In genomic region chr2:50724837-50725236, GRCh38 we compare ENCODE assay signal across 13 cellular contexts.
DNase-seq lines count a peak whose midpoint lies in the region; ATAC-seq and TF ChIP-seq lines count a peak whose summit lies in the region.
"Had no signal": no experiment of that assay in that cellular context is flagged by ENCODE, and none has a peak within 500 bp of the region (broad histone marks: within the 10 kb centered on the region; RNA-seq: fewer than 3 reads in every experiment).

No MANE protein-coding gene starts in this region.

- H3K79me2 ChIP-seq in GM23338 (replicated peaks; ENCODE audit: insufficient read depth) = no peaks in the 10 kb centered on the region

- intact Hi-C loops in left cardiac atrium (cut with DNase I) = no loop called here
- intact Hi-C loops in cardiac septum (cut with DNase I) = no loop called here

- H3K27me3 ChIP-seq in GM23338 (ENCODE audit: insufficient read depth) = no peaks in the 10 kb centered on the region

- no peaks in the 10 kb centered on the region for H3K9me3 Mint-ChIP-seq in GM23338
- H3K9me3 Mint-ChIP-seq: CD14-positive monocyte had no signal

- H3K9me2 ChIP-seq in GM23338 (ENCODE audit: insufficient read depth) = no peaks in the 10 kb centered on the region

- H3F3A ChIP-seq in GM23338 (replicated peaks; ENCODE audit: low read depth) = no peaks in the 10 kb centered on the region

- peaks cover 54% of the 10 kb centered on the region for H3K4me1 Mint-ChIP-seq in GM23338
- H3K4me1 Mint-ChIP-seq: CD14-positive monocyte; CD8-positive, alpha-beta memory T cell had no signal

- H3K36me3 ChIP-seq in GM23338 (ENCODE audit: insufficient read depth) = no peaks in the 10 kb centered on the region
- H3K36me3 ChIP-seq: HAP-1 had no signal

- H3K36me3 Mint-ChIP-seq in GM23338 (ENCODE audit: low read depth) = no peaks in the 10 kb centered on the region
- H3K36me3 Mint-ChIP-seq: CD14-positive monocyte; CD8-positive, alpha-beta memory T cell had no signal

- H3K27me3 Mint-ChIP-seq in GM23338 (ENCODE audit: insufficient read depth, low read depth, poor library complexity) = no peaks in the 10 kb centered on the region
- H3K27me3 Mint-ChIP-seq: CD8-positive, alpha-beta memory T cell had no signal

- H3K4me1 ChIP-seq in GM23338 (ENCODE audit: insufficient read depth) = peaks cover 35% of the 10 kb centered on the region
- H3K4me1 ChIP-seq: A549, HAP-1 had no signal

- H3K4me3 Mint-ChIP-seq in GM23338 = no peak overlapping the region
- H3K4me3 Mint-ChIP-seq: CD14-positive monocyte; CD8-positive, alpha-beta memory T cell had no signal

- DNase-seq in NCI-H748 (lab: John Stamatoyannopoulos, UW; ENCODE audit: unreplicated experiment) (peak; percentile 19), NCI-H748 treated with DMSO at 0.1 percent for 48 hours (lab: John Stamatoyannopoulos, UW) (no peak), GM23338 (ENCODE audit: low spot score) (no peak), NCI-H69 (lab: John Stamatoyannopoulos, UW) (peak; percentile 51), left cardiac atrium (no peak), cardiac septum (ENCODE audit: low spot score) (no peak)
- DNase-seq: Caco-2; CD8-positive, alpha-beta memory T cell; DMS79 had no signal

- H3K27ac ChIP-seq in GM23338 (ENCODE audit: low read depth) = no peak overlapping the region
- H3K27ac ChIP-seq: A549 had no signal

- H3K4me3 ChIP-seq in GM23338 = no peak overlapping the region
- H3K4me3 ChIP-seq: A549, GM12878, HAP-1 had no signal

- H3K4me2 ChIP-seq in GM23338 = no peak overlapping the region
- H3K4me2 ChIP-seq: A549 had no signal

- H2AFZ ChIP-seq in GM23338 = no peak overlapping the region

- peak overlapping the region; percentile 55; the same call in 1 of the 2 replicates for H3K27ac Mint-ChIP-seq in GM23338
- H3K27ac Mint-ChIP-seq: CD14-positive monocyte; CD8-positive, alpha-beta memory T cell had no signal

- H4K20me1 ChIP-seq in GM23338 (replicated peaks; ENCODE audit: insufficient read depth) = no peaks in the 10 kb centered on the region

- ATAC-seq in GM23338 (no peak), left cardiac atrium (no peak)
- ATAC-seq: A549, GM12878 had no signal

- no peak for TF ChIP-seq CTCF in GM23338 (conservative IDR thresholded peaks at IDR 0.05; ENCODE audit: low read depth in 2 of 2)

TF ChIP-seq in GM23338, 12 proteins besides CTCF, POLR2A, EP300 and RAD21:
- TF ChIP-seq ETS1 (IDR thresholded peaks at IDR 0.05) = no peak
- no peak for TF ChIP-seq EZH2 (IDR thresholded peaks at IDR 0.05; ENCODE audit: low read depth, unreplicated experiment)
- TF ChIP-seq ZNF331 (CRISPR knock-in tag; IDR thresholded peaks at IDR 0.05; ENCODE audit: low read depth) = no peak
- TF ChIP-seq JUNB (IDR thresholded peaks at IDR 0.05; ENCODE audit: unreplicated experiment) = no peak
- TF ChIP-seq POLR2AphosphoS5 (IDR thresholded peaks at IDR 0.05; ENCODE audit: low read depth) = no peak
- TF ChIP-seq NANOG (IDR thresholded peaks at IDR 0.05; ENCODE audit: borderline replicate concordance) = no peak
- TF ChIP-seq CREB1 (CRISPR knock-in tag; IDR thresholded peaks at IDR 0.05; ENCODE audit: low read depth) = no peak

Comparison
In these comparisons a context has a peak if more than half of its experiments do, and no peak if none do; other contexts are left out.
1. DNase-seq: peak in NCI-H748 (single experiment) and NCI-H69 (single experiment); none in NCI-H748 treated with DMSO at 0.1 percent for 48 hours (single experiment), GM23338 (single experiment), left cardiac atrium (single experiment) and cardiac septum (single experiment).